ENCODE assay signal across 13 cellular contexts in genomic region chr6:111743859-111744692, GRCh38.
DNase-seq lines count a peak whose midpoint lies in the region; ATAC-seq and TF ChIP-seq lines count a peak whose summit lies in the region.
"Had no signal": no experiment of that assay in that cellular context is flagged by ENCODE, and none has a peak within 500 bp of the region (broad histone marks: within the 10 kb centered on the region; RNA-seq: fewer than 3 reads in every experiment).

No MANE protein-coding gene starts in this region.

- no peak for TF ChIP-seq POLR2A in esophagus squamous epithelium (IDR thresholded peaks at IDR 0.05)

- no peaks in the 10 kb centered on the region for H3K27me3 Mint-ChIP-seq in natural killer cell (ENCODE audit: low read depth in 2 of 2)
- no peaks in the 10 kb centered on the region for H3K27me3 Mint-ChIP-seq in natural killer cell treated with Interleukin-12 subunit alpha and Interleukin-12 subunit beta and Interleukin-15 and Interleukin-18, amount 100 ng/mL, for 72 hours

- 61 to 66% methylated on average over 8 of the region's 8 CpGs for WGBS in esophagus squamous epithelium, 2 donors

- peak overlapping the region; percentile 90 to 100 for H3K27ac Mint-ChIP-seq in natural killer cell
- H3K27ac Mint-ChIP-seq in natural killer cell treated with Interleukin-12 subunit alpha and Interleukin-12 subunit beta and Interleukin-15 and Interleukin-18, amount 100 ng/mL, for 72 hours, result peak overlapping the region in 1 of 2 donors; percentile 90

- ATAC-seq in natural killer cell (no peak), mucosa of descending colon (peak; percentile 14), GM21717 (IDR thresholded peaks at IDR 0.05; ENCODE audit: unreplicated experiment) (no peak)
- ATAC-seq in natural killer cell treated with Interleukin-12 subunit alpha and Interleukin-12 subunit beta and Interleukin-15 and Interleukin-18, amount 100 ng/mL, for 72 hours, result no peak
- ATAC-seq: activated naive CD4-positive, alpha-beta T cell treated with anti-CD3 and anti-CD28 coated beads, Interleukin-2, amount 50 U/mL, for 72 hours had no signal

- H3K4me3 ChIP-seq in mucosa of descending colon (no peak overlapping the region), esophagus squamous epithelium (no peak overlapping the region)
- H3K4me3 ChIP-seq: prostate gland had no signal

- H3K9me3 ChIP-seq in mucosa of descending colon, result no peaks in the 10 kb centered on the region
- no peaks in the 10 kb centered on the region for H3K9me3 ChIP-seq in esophagus squamous epithelium
- H3K9me3 ChIP-seq: prostate gland had no signal

- TF ChIP-seq CTCF in natural killer cell (IDR thresholded peaks at IDR 0.05), result no peak
- TF ChIP-seq CTCF in mucosa of descending colon (IDR thresholded peaks at IDR 0.05), result no peak
- no peak for TF ChIP-seq CTCF in esophagus squamous epithelium (IDR thresholded peaks at IDR 0.05)

- H3K4me1 ChIP-seq in mucosa of descending colon (ENCODE audit: low read depth) (no peaks in the 10 kb centered on the region), esophagus squamous epithelium (peaks cover 0 to 44% (median 22%) of the 10 kb centered on the region in 3 donors)
- H3K4me1 ChIP-seq: prostate gland had no signal

- H3K36me3 ChIP-seq in mucosa of descending colon (ENCODE audit: low read depth), result no peaks in the 10 kb centered on the region
- H3K36me3 ChIP-seq in esophagus squamous epithelium, result no peaks in the 10 kb centered on the region
- H3K36me3 ChIP-seq: prostate gland had no signal

- H3K4me3 Mint-ChIP-seq in natural killer cell, result peak overlapping the region; percentile 42
- no peak overlapping the region for H3K4me3 Mint-ChIP-seq in natural killer cell treated with Interleukin-12 subunit alpha and Interleukin-12 subunit beta and Interleukin-15 and Interleukin-18, amount 100 ng/mL, for 72 hours

- no peaks in the 10 kb centered on the region for H3K36me3 Mint-ChIP-seq in natural killer cell
- peaks cover 29% of the 10 kb centered on the region for H3K36me3 Mint-ChIP-seq in natural killer cell treated with Interleukin-12 subunit alpha and Interleukin-12 subunit beta and Interleukin-15 and Interleukin-18, amount 100 ng/mL, for 72 hours

- no peaks in the 10 kb centered on the region for H3K27me3 ChIP-seq in esophagus squamous epithelium

- no peaks in the 10 kb centered on the region for H3K9me3 Mint-ChIP-seq in natural killer cell
- no peaks in the 10 kb centered on the region for H3K9me3 Mint-ChIP-seq in natural killer cell treated with Interleukin-12 subunit alpha and Interleukin-12 subunit beta and Interleukin-15 and Interleukin-18, amount 100 ng/mL, for 72 hours
- H3K9me3 Mint-ChIP-seq: activated naive CD4-positive, alpha-beta T cell treated with anti-CD3 and anti-CD28 coated beads, Interleukin-2, amount 50 U/mL, for 72 hours had no signal

- no peak for DNase-seq in natural killer cell
- no peak for DNase-seq in natural killer cell treated with Interleukin-12 subunit alpha and Interleukin-12 subunit beta and Interleukin-15 and Interleukin-18, amount 100 ng/mL, for 72 hours (ENCODE audit: low spot score)
- DNase-seq in fibroblast of peridontal ligament (ENCODE audit: extremely low read depth), result peak; percentile 99
- no peak for DNase-seq in mucosa of descending colon
- no peak for DNase-seq in CD1c-positive myeloid dendritic cell (ENCODE audit: extremely low spot score)
- DNase-seq in H4 (ENCODE audit: low spot score), result no peak
- DNase-seq in esophagus squamous epithelium (lab: John Stamatoyannopoulos, UW), result no peak
- DNase-seq: activated CD4-positive, alpha-beta T cell treated with anti-CD3 and anti-CD28 coated beads for 4 hours; kidney glomerular epithelial cell; NCI-H748 treated with DMSO at 0.1 percent for 48 hours had no signal

- peak overlapping the region in 2 of 4 donors; percentile 6 to 33 for H3K27ac ChIP-seq in esophagus squamous epithelium
- H3K27ac ChIP-seq: prostate gland had no signal

- intact Hi-C loops in natural killer cell (cut with micrococcal nuclease) (loop anchor here (5.0 kb wide), 1 partner anchor 33 kb away; no protein-coding TSS in a partner anchor), mucosa of descending colon (cut with DNase I, micrococcal nuclease) (no loop called here), esophagus squamous epithelium (cut with DNase I) (no loop called here)

- peaks cover 95 to 97% of the 10 kb centered on the region in 2 donors for H3K4me1 Mint-ChIP-seq in natural killer cell
- peaks cover 84 to 98% of the 10 kb centered on the region in 2 donors for H3K4me1 Mint-ChIP-seq in natural killer cell treated with Interleukin-12 subunit alpha and Interleukin-12 subunit beta and Interleukin-15 and Interleukin-18, amount 100 ng/mL, for 72 hours (ENCODE audit: low read depth in 2 of 2)
